ENCODE assay signal across 16 cellular contexts in the genomic region with DNA sequence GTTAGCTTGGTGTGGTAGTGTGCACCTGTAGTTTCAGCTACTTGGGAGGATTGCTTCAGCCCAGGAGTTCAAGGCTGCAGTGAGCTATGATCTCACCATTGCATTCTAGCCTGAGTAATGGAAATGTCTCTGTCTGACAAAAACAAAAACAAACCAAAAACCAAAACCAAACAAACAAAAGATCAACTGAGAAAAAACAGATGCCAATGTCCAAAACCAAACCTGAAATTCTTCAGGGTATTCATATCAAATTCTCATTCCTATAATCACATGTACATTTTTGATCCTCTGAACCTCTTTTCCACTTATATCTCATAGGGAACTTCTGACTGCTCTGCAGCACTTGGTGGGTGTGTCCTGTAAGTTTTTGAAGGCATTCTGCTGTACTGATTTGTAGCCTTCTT.
DNase-seq lines count a peak whose midpoint lies in the region; ATAC-seq and TF ChIP-seq lines count a peak whose summit lies in the region.
"Had no signal": no experiment of that assay in that cellular context is flagged by ENCODE, and none has a peak within 500 bp of the region (broad histone marks: within the 10 kb centered on the region; RNA-seq: fewer than 3 reads in every experiment).

No MANE protein-coding gene starts in this region.

- intact Hi-C loops in Right ventricle myocardium superior (cut with DNase I) = no loop called here
- intact Hi-C loops in heart left ventricle (cut with DNase I) = no loop called here
- intact Hi-C loops in activated T-helper 1 cell treated with anti-CD3 and anti-CD28 coated beads, Interleukin-12 subunit alpha, Interleukin-12 subunit beta, Interleukin-2, Interleukin-4 antibody, amounts not matched to agents 30 ng/mL and 10 ng/mL and 1 ng/mL, durations not matched to agents 14 hours and 24 hours and 36 hours (cut with micrococcal nuclease) = loop anchor here (1.0 to 5.0 kb wide), 3 partner anchors 19 to 48 kb away; no protein-coding TSS in a partner anchor
- intact Hi-C loops in PC-9 (cut with micrococcal nuclease; ENCODE audit: unreplicated experiment) = no loop called here

- no peak for TF ChIP-seq POLR2A in heart left ventricle (IDR thresholded peaks at IDR 0.05)

- POLR2A ChIA-PET in PC-9 (lab: Charles Lee; ENCODE audit: unreplicated experiment) = no interaction called here

- H3K4me3 Mint-ChIP-seq in activated T-helper 1 cell treated with anti-CD3 and anti-CD28 coated beads, Interleukin-12 subunit alpha, Interleukin-12 subunit beta, Interleukin-2, Interleukin-4 antibody, amounts not matched to agents 30 ng/mL and 10 ng/mL and 1 ng/mL, durations not matched to agents 14 hours and 24 hours and 36 hours = no peak overlapping the region
- H3K4me3 Mint-ChIP-seq: brain had no signal

- H3K79me2 ChIP-seq in PC-9 (ENCODE audit: low read depth) = peaks cover 28% of the 10 kb centered on the region

- peaks cover 1% of the 10 kb centered on the region for H3K9me3 Mint-ChIP-seq in activated T-helper 1 cell treated with anti-CD3 and anti-CD28 coated beads, Interleukin-12 subunit alpha, Interleukin-12 subunit beta, Interleukin-2, Interleukin-4 antibody, amounts not matched to agents 30 ng/mL and 10 ng/mL and 1 ng/mL, durations not matched to agents 14 hours and 24 hours and 36 hours
- H3K9me3 Mint-ChIP-seq: brain had no signal

- no peak for TF ChIP-seq CTCF in heart left ventricle (IDR thresholded peaks at IDR 0.05)
- no peak for TF ChIP-seq CTCF in fibroblast of villous mesenchyme (IDR thresholded peaks at IDR 0.05; ENCODE audit: insufficient read depth, low read depth, low read length)
- no peak for TF ChIP-seq CTCF in PC-9 (conservative IDR thresholded peaks at IDR 0.05)

- peaks cover 42% of the 10 kb centered on the region for H3K36me3 Mint-ChIP-seq in activated T-helper 1 cell treated with anti-CD3 and anti-CD28 coated beads, Interleukin-12 subunit alpha, Interleukin-12 subunit beta, Interleukin-2, Interleukin-4 antibody, amounts not matched to agents 30 ng/mL and 10 ng/mL and 1 ng/mL, durations not matched to agents 14 hours and 24 hours and 36 hours (ENCODE audit: low read depth)

- H3K27me3 ChIP-seq in heart left ventricle = no peaks in the 10 kb centered on the region
- H3K27me3 ChIP-seq in PC-9 (ENCODE audit: insufficient read depth, low read depth) = no peaks in the 10 kb centered on the region
- H3K27me3 ChIP-seq: foreskin keratinocyte, pancreas had no signal

- no peaks in the 10 kb centered on the region for H3K27me3 Mint-ChIP-seq in activated T-helper 1 cell treated with anti-CD3 and anti-CD28 coated beads, Interleukin-12 subunit alpha, Interleukin-12 subunit beta, Interleukin-2, Interleukin-4 antibody, amounts not matched to agents 30 ng/mL and 10 ng/mL and 1 ng/mL, durations not matched to agents 14 hours and 24 hours and 36 hours (ENCODE audit: insufficient read depth)
- H3K27me3 Mint-ChIP-seq: brain had no signal

- peaks cover 73% of the 10 kb centered on the region for H3K4me1 Mint-ChIP-seq in activated T-helper 1 cell treated with anti-CD3 and anti-CD28 coated beads, Interleukin-12 subunit alpha, Interleukin-12 subunit beta, Interleukin-2, Interleukin-4 antibody, amounts not matched to agents 30 ng/mL and 10 ng/mL and 1 ng/mL, durations not matched to agents 14 hours and 24 hours and 36 hours (ENCODE audit: low read depth)

- H3K4me3 ChIP-seq in heart left ventricle = no peak overlapping the region
- no peak overlapping the region for H3K4me3 ChIP-seq in fibroblast of villous mesenchyme (ENCODE audit: low read depth, low read length)
- no peak overlapping the region for H3K4me3 ChIP-seq in PC-9
- H3K4me3 ChIP-seq: pancreas had no signal

- no peak overlapping the region for H2AFZ ChIP-seq in PC-9

- H3K27ac ChIP-seq in heart left ventricle (no peak overlapping the region), PC-9 (no peak overlapping the region)
- H3K27ac ChIP-seq: pancreas had no signal

- BruUV-seq in PC-9 (replicated peaks; lab: Mats Ljungman, UMichigan) = no TSS peak

- peak; percentile 38 for ATAC-seq in Right ventricle myocardium superior (ENCODE audit: poor library complexity)
- no peak for ATAC-seq in heart left ventricle
- ATAC-seq in HG02588 (IDR thresholded peaks at IDR 0.05; ENCODE audit: unreplicated experiment) = no peak
- ATAC-seq: foreskin keratinocyte, HCT116, pancreas had no signal

- no peaks in the 10 kb centered on the region for H3K9me2 ChIP-seq in PC-9 (ENCODE audit: insufficient read depth)

- H4K20me1 ChIP-seq in PC-9 (ENCODE audit: insufficient read depth) = no peaks in the 10 kb centered on the region

- CTCF ChIA-PET in PC-9 (lab: Charles Lee) = no interaction called here

- DNase-seq in Right ventricle myocardium superior (no peak), heart left ventricle (no peak), fibroblast of villous mesenchyme (ENCODE audit: low read depth) (peak; percentile 48), PC-9 (no peak), KG1 (lab: John Stamatoyannopoulos, UW) (no peak)
- DNase-seq in activated T-helper 1 cell treated with anti-CD3 and anti-CD28 coated beads, Interleukin-12 subunit alpha, Interleukin-12 subunit beta, Interleukin-2, Interleukin-4 antibody, amounts not matched to agents 30 ng/mL and 10 ng/mL and 1 ng/mL, durations not matched to agents 14 hours and 24 hours and 36 hours (ENCODE audit: low spot score) = no peak
- DNase-seq in central memory CD4-positive, alpha-beta T cell = no peak
- DNase-seq: activated effector memory CD4-positive, alpha-beta T cell treated with Interleukin-2 at 50 U/mL for 16 hours; effector CD8-positive, alpha-beta T cell; foreskin keratinocyte; NCI-H187 treated with DMSO at 0.1 percent for 48 hours; NCI-H524 treated with DMSO at 0.1 percent for 48 hours; pancreas had no signal

- peaks cover 17% of the 10 kb centered on the region for H3F3A ChIP-seq in PC-9 (ENCODE audit: insufficient read depth, low read depth)

- H3K27ac Mint-ChIP-seq in activated T-helper 1 cell treated with anti-CD3 and anti-CD28 coated beads, Interleukin-12 subunit alpha, Interleukin-12 subunit beta, Interleukin-2, Interleukin-4 antibody, amounts not matched to agents 30 ng/mL and 10 ng/mL and 1 ng/mL, durations not matched to agents 14 hours and 24 hours and 36 hours = peak overlapping the region; percentile 85

- peaks cover 0 to 33% (median 4%) of the 10 kb centered on the region in 12 donors for H3K4me1 ChIP-seq in heart left ventricle
- H3K4me1 ChIP-seq in PC-9 (replicated peaks; ENCODE audit: insufficient read depth) = peaks cover 28% of the 10 kb centered on the region

- H3K9me3 ChIP-seq in heart left ventricle = no peaks in the 10 kb centered on the region
- H3K9me3 ChIP-seq in PC-9 (ENCODE audit: insufficient read depth, low read depth) = peaks cover 13% of the 10 kb centered on the region; the same call in 1 of the 2 replicates
- H3K9me3 ChIP-seq: pancreas had no signal

- no peak overlapping the region for H3K4me2 ChIP-seq in PC-9

- H3K36me3 ChIP-seq in heart left ventricle (no peaks in the 10 kb centered on the region), PC-9 (ENCODE audit: low read depth) (no peaks in the 10 kb centered on the region)
- H3K36me3 ChIP-seq: pancreas had no signal
